8 cellular contexts compared by ENCODE assay signal in the genomic region with DNA sequence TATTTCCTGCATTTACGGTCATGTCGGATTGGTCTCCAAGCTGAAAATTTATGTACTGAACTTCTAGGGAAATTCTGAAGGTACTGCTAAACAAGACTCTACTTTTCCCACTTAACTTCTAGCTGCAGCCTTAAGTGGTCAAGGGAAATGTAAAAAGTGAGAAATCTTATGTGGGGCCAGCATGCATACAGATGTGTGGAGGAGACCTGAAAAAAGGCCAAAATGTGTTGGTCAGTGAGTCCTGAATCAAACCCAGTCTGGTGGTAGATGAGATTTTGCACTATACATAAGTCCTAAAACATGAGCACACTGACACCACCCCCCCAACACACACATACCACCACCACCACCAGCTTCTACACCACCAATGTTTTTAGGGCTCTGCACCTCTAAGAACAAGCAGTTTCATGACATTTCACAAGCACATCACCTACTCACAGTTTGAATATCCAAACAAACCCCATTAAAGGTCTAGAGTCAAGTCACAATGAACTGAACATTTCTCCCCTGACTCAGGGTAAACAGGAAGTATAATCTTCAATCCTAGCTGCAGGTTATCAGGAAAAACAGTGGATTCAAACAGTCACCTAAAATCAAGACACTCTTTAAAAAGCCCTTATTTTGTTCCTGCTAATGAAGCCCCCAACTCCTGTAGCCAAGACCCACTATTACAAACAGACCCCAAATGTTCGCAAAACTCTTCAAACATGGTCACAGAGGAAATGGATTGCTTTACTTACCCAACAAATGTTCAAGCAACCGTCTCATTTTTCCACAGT. TPM values are rescaled to one million over a fixed set of nuclear protein-coding genes. Genes with fewer than 3 reads are reported as not detected.
DNase-seq lines count a peak whose midpoint lies in the region; ATAC-seq and TF ChIP-seq lines count a peak whose summit lies in the region.

No MANE protein-coding gene starts in this region.

- peak overlapping the region; percentile 99 for H3K27ac Mint-ChIP-seq in activated CD8-positive, alpha-beta memory T cell treated with anti-CD3 and anti-CD28 coated beads, Interleukin-2, amount 10 ng/mL, durations not matched to agents 7 days and 5 days

- no peaks in the 10 kb centered on the region for H3K27me3 Mint-ChIP-seq in activated CD8-positive, alpha-beta memory T cell treated with anti-CD3 and anti-CD28 coated beads, Interleukin-2, amount 10 ng/mL, durations not matched to agents 7 days and 5 days

- H3K4me3 Mint-ChIP-seq in activated CD8-positive, alpha-beta memory T cell treated with anti-CD3 and anti-CD28 coated beads, Interleukin-2, amount 10 ng/mL, durations not matched to agents 7 days and 5 days, result peak overlapping the region; percentile 87

- H3K4me1 Mint-ChIP-seq in activated CD8-positive, alpha-beta memory T cell treated with anti-CD3 and anti-CD28 coated beads, Interleukin-2, amount 10 ng/mL, durations not matched to agents 7 days and 5 days, result peaks cover 63% of the 10 kb centered on the region

- DNase-seq in activated CD8-positive, alpha-beta memory T cell treated with anti-CD3 and anti-CD28 coated beads, Interleukin-2, amount 10 ng/mL, durations not matched to agents 7 days and 5 days, result no peak
- no peak for DNase-seq in activated CD8-positive, alpha-beta memory T cell treated with anti-CD3 and anti-CD28 coated beads for 24 hours
- DNase-seq in globus pallidus (ENCODE audit: low spot score), result peak; percentile 60
- peak; percentile 81 for DNase-seq in superior temporal gyrus (ENCODE audit: extremely low spot score)
- no peak for DNase-seq in posterior vena cava (ENCODE audit: low spot score)
- no peak for DNase-seq in AG08395 (ENCODE audit: low spot score)

- no peak for ATAC-seq in activated CD8-positive, alpha-beta memory T cell treated with anti-CD3 and anti-CD28 coated beads, Interleukin-2, amount 10 ng/mL, durations not matched to agents 7 days and 5 days
- no peak for ATAC-seq in HG03571 (IDR thresholded peaks at IDR 0.05; ENCODE audit: unreplicated experiment)

- peaks cover 21% of the 10 kb centered on the region for H3K36me3 Mint-ChIP-seq in activated CD8-positive, alpha-beta memory T cell treated with anti-CD3 and anti-CD28 coated beads, Interleukin-2, amount 10 ng/mL, durations not matched to agents 7 days and 5 days

- H3K9me3 Mint-ChIP-seq in activated CD8-positive, alpha-beta memory T cell treated with anti-CD3 and anti-CD28 coated beads, Interleukin-2, amount 10 ng/mL, durations not matched to agents 7 days and 5 days (ENCODE audit: low read depth), result no peaks in the 10 kb centered on the region

- peak overlapping the region; percentile 100 for H3K27ac ChIP-seq in VCaP

- TF ChIP-seq CTCF in VCaP (conservative IDR thresholded peaks at IDR 0.05), result no peak

- intact Hi-C loops in posterior vena cava (cut with DNase I), result loop anchor here in 1 of 2 donors (5.0 kb wide), 1 partner anchor 38 kb away; no protein-coding TSS in a partner anchor

- CTCF ChIA-PET in activated CD8-positive, alpha-beta memory T cell treated with anti-CD3 and anti-CD28 coated beads, Interleukin-2, amount 10 ng/mL, durations not matched to agents 7 days and 5 days (lab: Charles Lee), result interaction anchor here (1.2 to 15.4 kb wide), 5 partner anchors 9 to 82 kb away, joined by 3 to 165 read pairs (median 3); no protein-coding TSS in a partner anchor

RNA-seq across cellular contexts. Expression of a gene that starts 1.6 kb away (rescaled TPM):
- total RNA-seq in activated CD8-positive, alpha-beta memory T cell treated with anti-CD3 and anti-CD28 coated beads, Interleukin-2, amount 10 ng/mL, durations not matched to agents 7 days and 5 days, result 10 to 100 TPM; 39.4 to 45.2 TPM
- total RNA-seq in posterior vena cava, result 10 to 100 TPM; 28.0 to 29.3 TPM

Comparison
In these comparisons a context has a peak if more than half of its experiments do, and no peak if none do; other contexts are left out.
1. DNase-seq: peak in globus pallidus (single experiment) and superior temporal gyrus (single experiment); none in activated CD8-positive, alpha-beta memory T cell treated with anti-CD3 and anti-CD28 coated beads, Interleukin-2, amount 10 ng/mL, durations not matched to agents 7 days and 5 days (single experiment), activated CD8-positive, alpha-beta memory T cell treated with anti-CD3 and anti-CD28 coated beads for 24 hours (single experiment), posterior vena cava (single experiment) and AG08395 (single experiment).